Comparison of ENCODE assay signal across 1 cellular context in the genomic region with DNA sequence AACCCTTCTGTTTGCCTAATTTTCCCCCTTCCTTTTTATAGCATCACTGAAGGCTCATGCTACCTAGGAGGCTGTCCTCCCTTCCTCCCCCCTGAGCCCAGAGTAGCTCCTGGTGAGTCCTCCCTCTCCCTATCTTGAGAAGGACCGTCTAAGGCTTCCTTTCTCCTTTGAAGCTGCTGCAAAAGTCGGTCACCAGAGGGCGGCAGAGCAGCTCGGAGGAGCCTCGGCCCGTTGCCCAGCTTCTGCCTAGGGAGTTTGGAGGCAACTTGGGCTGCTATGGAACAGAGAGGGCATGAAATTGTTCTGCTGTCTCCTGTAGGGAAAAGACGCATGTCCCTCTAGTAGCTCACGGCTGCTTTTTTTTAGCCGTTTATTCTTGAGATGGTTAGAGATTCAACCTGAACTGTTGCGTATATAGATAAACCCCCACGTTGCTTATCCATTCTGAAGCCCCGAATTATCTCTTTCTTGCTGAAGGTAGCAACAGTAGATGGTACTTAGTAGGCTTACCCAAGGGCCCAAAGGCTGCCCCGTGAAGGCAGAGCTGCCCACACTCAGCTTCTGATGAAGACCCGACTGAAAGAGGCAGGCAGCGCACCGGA.
TF ChIP-seq lines count a peak whose summit lies in the region.

No MANE protein-coding gene starts in this region.

TF ChIP-seq in GM12878, 131 proteins besides CTCF, POLR2A, EP300 and RAD21:
- TF ChIP-seq SPI1 (IDR thresholded peaks at IDR 0.05; ENCODE audit: borderline replicate concordance, insufficient read depth, low read depth, low read length) (no peak), CEBPB (IDR thresholded peaks at IDR 0.05; ENCODE audit: borderline replicate concordance in 1 of 2, low read depth in 2 of 2, low read length in 2 of 2) (no peak), ZNF622 (IDR thresholded peaks at IDR 0.05) (no peak), RAD51 (IDR thresholded peaks at IDR 0.05) (no peak), SMC3 (IDR thresholded peaks at IDR 0.05; ENCODE audit: borderline replicate concordance, low read length) (peak; percentile 56; the same call in 1 of the 2 replicates), YY1 (IDR thresholded peaks at IDR 0.05; ENCODE audit: low read depth, low read length) (peak; percentile 47; the same call in 1 of the 2 replicates)
- TF ChIP-seq, protein P1, sequence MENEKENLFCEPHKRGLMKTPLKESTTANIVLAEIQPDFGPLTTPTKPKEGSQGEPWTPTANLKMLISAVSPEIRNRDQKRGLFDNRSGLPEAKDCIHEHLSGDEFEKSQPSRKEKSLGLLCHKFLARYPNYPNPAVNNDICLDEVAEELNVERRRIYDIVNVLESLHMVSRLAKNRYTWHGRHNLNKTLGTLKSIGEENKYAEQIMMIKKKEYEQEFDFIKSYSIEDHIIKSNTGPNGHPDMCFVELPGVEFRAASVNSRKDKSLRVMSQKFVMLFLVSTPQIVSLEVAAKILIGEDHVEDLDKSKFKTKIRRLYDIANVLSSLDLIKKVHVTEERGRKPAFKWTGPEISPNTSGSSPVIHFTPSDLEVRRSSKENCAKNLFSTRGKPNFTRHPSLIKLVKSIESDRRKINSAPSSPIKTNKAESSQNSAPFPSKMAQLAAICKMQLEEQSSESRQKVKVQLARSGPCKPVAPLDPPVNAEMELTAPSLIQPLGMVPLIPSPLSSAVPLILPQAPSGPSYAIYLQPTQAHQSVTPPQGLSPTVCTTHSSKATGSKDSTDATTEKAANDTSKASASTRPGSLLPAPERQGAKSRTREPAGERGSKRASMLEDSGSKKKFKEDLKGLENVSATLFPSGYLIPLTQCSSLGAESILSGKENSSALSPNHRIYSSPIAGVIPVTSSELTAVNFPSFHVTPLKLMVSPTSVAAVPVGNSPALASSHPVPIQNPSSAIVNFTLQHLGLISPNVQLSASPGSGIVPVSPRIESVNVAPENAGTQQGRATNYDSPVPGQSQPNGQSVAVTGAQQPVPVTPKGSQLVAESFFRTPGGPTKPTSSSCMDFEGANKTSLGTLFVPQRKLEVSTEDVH (IDR thresholded peaks at IDR 0.05; ENCODE audit: low read depth, partially characterized antibody), result no peak
